ENCODE assay signal across 27 cellular contexts in the genomic region with DNA sequence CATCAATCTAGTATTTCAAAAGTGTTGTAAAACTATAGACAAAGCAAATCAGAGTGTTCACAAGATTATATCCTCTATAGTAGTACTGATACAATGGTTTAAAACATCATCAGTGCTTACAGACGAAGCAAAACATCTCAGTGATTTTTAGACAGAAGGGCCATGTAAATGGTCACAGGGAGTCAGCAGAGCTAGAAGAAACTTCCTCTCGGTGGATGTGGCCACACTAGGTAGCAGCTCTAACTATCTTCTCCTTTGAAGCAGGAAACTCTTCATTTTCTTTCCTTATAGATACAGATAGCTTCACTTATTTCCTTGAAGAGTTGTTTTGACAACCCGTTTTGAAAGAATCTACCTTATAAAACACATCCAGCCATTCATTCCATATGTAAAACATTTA.
A peak's percentile ranks its signal among the peaks of the same experiment; 100 is the strongest.
DNase-seq lines count a peak whose midpoint lies in the region; ATAC-seq, FAIRE-seq and TF ChIP-seq lines count a peak whose summit lies in the region.
"Had no signal": no experiment of that assay in that cellular context is flagged by ENCODE, and none has a peak within 500 bp of the region (broad histone marks: within the 10 kb centered on the region; RNA-seq: fewer than 3 reads in every experiment).

No MANE protein-coding gene starts in this region.

- no peaks in the 10 kb centered on the region for H3K4me1 ChIP-seq in left lung
- H3K4me1 ChIP-seq: parathyroid adenoma, right lobe of liver, SJCRH30, suprapubic skin, uterus had no signal

- H3K27me3 ChIP-seq in left lung = no peaks in the 10 kb centered on the region
- H3K27me3 ChIP-seq: right lobe of liver, SJCRH30, suprapubic skin, uterus had no signal

- peaks cover 0 to 31% of the 10 kb centered on the region in 2 donors for H3K36me3 ChIP-seq in left lung
- H3K36me3 ChIP-seq: right lobe of liver, SJCRH30, uterus had no signal

- no peak overlapping the region for H3K27ac ChIP-seq in left lung
- H3K27ac ChIP-seq: parathyroid adenoma, PC-9, right lobe of liver, SJCRH30, suprapubic skin, uterus, VCaP had no signal

- TF ChIP-seq CTCF in GM12875 (IDR thresholded peaks at IDR 0.05; ENCODE audit: borderline replicate concordance, insufficient read depth, low read depth, low read length) (no peak), left lung (IDR thresholded peaks at IDR 0.05) (no peak)

- ATAC-seq in GM21619 (IDR thresholded peaks at IDR 0.05; ENCODE audit: unreplicated experiment) = peak; percentile 50
- ATAC-seq in HG03135 (IDR thresholded peaks at IDR 0.05; ENCODE audit: unreplicated experiment) = peak; percentile 41
- ATAC-seq in left lung = no peak
- ATAC-seq: left lobe of liver, right lobe of liver had no signal

- H3K9me3 ChIP-seq in left lung = no peaks in the 10 kb centered on the region
- H3K9me3 ChIP-seq: right lobe of liver, SJCRH30, suprapubic skin, uterus had no signal

- H3K4me3 ChIP-seq in GM12875 (ENCODE audit: low read depth, low read length) = peak overlapping the region; percentile 22
- H3K4me3 ChIP-seq in left lung = no peak overlapping the region
- H3K4me3 ChIP-seq: PC-9, right lobe of liver, SJCRH30, suprapubic skin, uterus had no signal

- DNase-seq in GM19239 (ENCODE audit: insufficient read length, low spot score) = no peak
- DNase-seq in 8988T = no peak
- DNase-seq in NCI-H446 treated with DMSO at 0.1 percent for 48 hours (lab: John Stamatoyannopoulos, UW) = no peak
- DNase-seq in DMS53 treated with DMSO at 0.1 percent for 48 hours (lab: John Stamatoyannopoulos, UW; ENCODE audit: unreplicated experiment) = no peak
- DNase-seq in left lung = no peak
- DNase-seq: activated CD8-positive, alpha-beta memory T cell treated with anti-CD3 and anti-CD28 coated beads, Interleukin-2, amount 50 U/mL, for 48 hours; activated gamma-delta T cell treated with Interleukin-2 at 50 U/mL for 16 hours; head of caudate nucleus; NCI-H1048; NCI-H2029; NCI-H226; nephron progenitor cell; PC-9; right lobe of liver; SJCRH30; stimulated activated CD4-positive, alpha-beta T cell treated with anti-CD3 and anti-CD28 coated beads, Interleukin-15, amount 100 ng/mL, for 24 hours; uterus had no signal

- intact Hi-C loops in left lung (cut with DNase I) = no loop called here

- FAIRE-seq in GM19239 (lab: Jason Lieb, UNC) = peak; percentile 82
- FAIRE-seq: A204.1, H1, HTR-8/SVneo had no signal
